Comparison of ENCODE assay signal across 1 cellular context in genomic region chr12:69404851-69405365, GRCh38.
TF ChIP-seq lines count a peak whose summit lies in the region.

No MANE protein-coding gene starts in this region.

TF ChIP-seq in endothelial cell of umbilical vein, 7 proteins besides CTCF, POLR2A, EP300 and RAD21:
- TF ChIP-seq MAX (IDR thresholded peaks at IDR 0.05; ENCODE audit: insufficient read depth, insufficient read length), result no peak
- TF ChIP-seq EZH2 (IDR thresholded peaks at IDR 0.05; ENCODE audit: borderline replicate concordance, low read depth, low read length, severe bottlenecking), result no peak
- TF ChIP-seq JUN (IDR thresholded peaks at IDR 0.05; ENCODE audit: borderline replicate concordance, insufficient read depth, insufficient read length, low read depth), result no peak
- TF ChIP-seq MYC (IDR thresholded peaks at IDR 0.05; ENCODE audit: low read depth, low read length), result no peak
- no peak for TF ChIP-seq POLR2AphosphoS5 (IDR thresholded peaks at IDR 0.05; ENCODE audit: insufficient read depth, low read depth, low read length)
- TF ChIP-seq GATA2 (IDR thresholded peaks at IDR 0.05; ENCODE audit: insufficient read depth, insufficient read length, low read depth, low read length), result no peak
- no peak for TF ChIP-seq FOS (IDR thresholded peaks at IDR 0.05; ENCODE audit: borderline replicate concordance, insufficient read depth, low read length)
TF ChIP-seq in endothelial cell of umbilical vein: peak in this region for 0.
